ENCODE assay signal across 28 cellular contexts in genomic region chr5:126647071-126647470, GRCh38.
"Had no signal": no experiment of that assay in that cellular context is flagged by ENCODE, and none has a peak within 500 bp of the region (broad histone marks: within the 10 kb centered on the region; RNA-seq: fewer than 3 reads in every experiment).

No MANE protein-coding gene starts in this region.

- H3K27ac ChIP-seq: epithelial cell of prostate, foreskin keratinocyte, gastroesophageal sphincter, heart left ventricle, hepatocyte, left lung, neutrophil, parathyroid adenoma, right atrium auricular region, stomach, testis, tibial artery, upper lobe of left lung had no signal

- H3K4me3 Mint-ChIP-seq: effector memory CD8-positive, alpha-beta T cell; natural killer cell; neural crest cell; stimulated activated effector memory CD8-positive, alpha-beta T cell treated with anti-CD3 and anti-CD28 coated beads, Interleukin-12 subunit alpha, Interleukin-12 subunit beta, amount 100 ng/mL, for 72 hours had no signal

- ATAC-seq: effector memory CD8-positive, alpha-beta T cell; esophagus mucosa; foreskin keratinocyte; gastroesophageal sphincter; heart left ventricle; left lung; natural killer cell; sciatic nerve; stimulated activated effector memory CD8-positive, alpha-beta T cell treated with anti-CD3 and anti-CD28 coated beads, Interleukin-12 subunit alpha, Interleukin-12 subunit beta, amount 100 ng/mL, for 72 hours had no signal

- H3K36me3 Mint-ChIP-seq: natural killer cell; stimulated activated effector memory CD8-positive, alpha-beta T cell treated with anti-CD3 and anti-CD28 coated beads, Interleukin-12 subunit alpha, Interleukin-12 subunit beta, amount 100 ng/mL, for 72 hours had no signal

- H3K36me3 ChIP-seq: gastroesophageal sphincter, heart left ventricle, left lung, neutrophil, right atrium auricular region, stomach, tibial artery, upper lobe of left lung had no signal

- FAIRE-seq: kidney, urothelium cell line had no signal

- H3K4me3 ChIP-seq: gastroesophageal sphincter, heart left ventricle, hepatocyte, left lung, right atrium auricular region, stomach, testis, tibial artery, upper lobe of left lung had no signal

- DNase-seq: cortex of kidney; effector memory CD8-positive, alpha-beta T cell; foreskin keratinocyte; heart left ventricle; kidney; left lung; mesenchymal stem cell; midbrain; natural killer cell; stimulated activated CD4-positive, alpha-beta T cell treated with anti-CD3 and anti-CD28 coated beads, Interleukin-2, amount 100 ng/mL, for 24 hours; stimulated activated CD4-positive, alpha-beta T cell treated with anti-CD3 and anti-CD28 coated beads, Interleukin-4, amount 100 ng/mL, for 24 hours; stimulated activated naive CD4-positive, alpha-beta T cell treated with Interleukin-2 at 50 U/mL for 16 hours; stomach; testis; tibial artery; upper lobe of left lung had no signal

- H3K4me1 ChIP-seq: foreskin keratinocyte, gastroesophageal sphincter, heart left ventricle, left lung, parathyroid adenoma, right atrium auricular region, testis, tibial artery had no signal

- H3K27me3 Mint-ChIP-seq: progenitor cell of endocrine pancreas had no signal

- H3K9me3 ChIP-seq: neutrophil, testis had no signal

- H3K27me3 ChIP-seq: foreskin keratinocyte, gastroesophageal sphincter, heart left ventricle, hepatocyte, left lung, neutrophil, right atrium auricular region, stomach, testis, tibial artery, upper lobe of left lung had no signal

- H3K4me2 ChIP-seq: hepatocyte had no signal

- H3K27ac Mint-ChIP-seq: effector memory CD8-positive, alpha-beta T cell; natural killer cell; progenitor cell of endocrine pancreas; stimulated activated effector memory CD8-positive, alpha-beta T cell treated with anti-CD3 and anti-CD28 coated beads, Interleukin-12 subunit alpha, Interleukin-12 subunit beta, amount 100 ng/mL, for 72 hours had no signal

- H3K4me1 Mint-ChIP-seq: natural killer cell; neural crest cell; stimulated activated effector memory CD8-positive, alpha-beta T cell treated with anti-CD3 and anti-CD28 coated beads, Interleukin-12 subunit alpha, Interleukin-12 subunit beta, amount 100 ng/mL, for 72 hours had no signal

- H3K79me2 ChIP-seq: hepatocyte, parathyroid adenoma had no signal

- H3K9ac ChIP-seq: parathyroid adenoma had no signal
